ENCODE assay signal across 13 cellular contexts in the genomic region with DNA sequence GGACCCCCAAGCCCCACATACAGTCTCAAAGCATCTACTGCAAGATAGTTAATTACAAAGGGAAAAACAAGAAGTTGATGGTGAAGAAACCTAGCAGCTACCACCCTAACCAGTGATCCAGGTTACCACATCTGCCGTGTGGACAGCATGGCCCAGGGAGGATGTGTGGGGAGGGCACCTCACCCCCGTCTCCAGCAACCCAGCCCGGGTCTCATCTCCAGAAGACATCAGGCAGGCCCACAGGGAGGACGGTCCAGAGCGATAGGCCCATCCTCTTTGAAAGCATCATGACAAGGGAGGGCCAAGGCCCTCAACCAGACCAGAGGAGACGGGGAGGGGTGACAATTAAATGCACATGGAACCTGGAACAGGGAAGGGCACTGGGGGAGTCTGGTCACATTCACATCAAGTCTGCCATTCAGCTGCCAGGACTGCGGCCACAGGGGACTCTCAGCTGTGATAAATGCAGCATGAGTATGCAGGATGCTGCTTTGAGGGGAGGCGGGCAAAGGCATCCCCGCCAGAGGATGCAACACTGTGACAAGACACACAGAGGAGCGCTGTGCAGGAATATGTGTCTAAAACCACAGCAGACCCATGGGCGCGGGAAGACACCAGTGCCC.
"Had no signal": no experiment of that assay in that cellular context is flagged by ENCODE, and none has a peak within 500 bp of the region (broad histone marks: within the 10 kb centered on the region; RNA-seq: fewer than 3 reads in every experiment).

No MANE protein-coding gene starts in this region.

- H3K27me3 ChIP-seq: brain microvascular endothelial cell, hepatocyte, SJCRH30, thyroid gland had no signal

- H3K9me3 ChIP-seq: prostate gland, SJCRH30, thyroid gland had no signal

- H3K27ac Mint-ChIP-seq: activated CD4-positive, alpha-beta T cell treated with anti-CD3 and anti-CD28 coated beads, Interleukin-2, amount 10 ng/mL, durations not matched to agents 7 days and 5 days; activated T-helper 2 cell treated with anti-CD3 and anti-CD28 coated beads, Interferon-gamma antibody, Interleukin-2, Interleukin-4, amounts not matched to agents 10 μg/mL and 5 μg/mL and 100 μg/mL, durations not matched to agents 14 hours and 24 hours and 36 hours; mesothelial cell of epicardium had no signal

- ATAC-seq: effector memory CD8-positive, alpha-beta T cell had no signal

- H3K27ac ChIP-seq: brain microvascular endothelial cell, hepatocyte, prostate gland, SJCRH30, thyroid gland had no signal

- H3K27me3 Mint-ChIP-seq: activated CD4-positive, alpha-beta T cell treated with anti-CD3 and anti-CD28 coated beads, Interleukin-2, amount 10 ng/mL, durations not matched to agents 7 days and 5 days; effector memory CD8-positive, alpha-beta T cell had no signal

- H3K4me3 ChIP-seq: hepatocyte, prostate gland, SJCRH30, thyroid gland had no signal

- H3K4me3 Mint-ChIP-seq: activated CD4-positive, alpha-beta T cell treated with anti-CD3 and anti-CD28 coated beads, Interleukin-2, amount 10 ng/mL, durations not matched to agents 7 days and 5 days; effector memory CD8-positive, alpha-beta T cell; mesothelial cell of epicardium had no signal

- DNase-seq: activated CD4-positive, alpha-beta T cell treated with anti-CD3 and anti-CD28 coated beads, Interleukin-2, amount 10 ng/mL, durations not matched to agents 7 days and 5 days; activated CD8-positive, alpha-beta memory T cell treated with anti-CD3 and anti-CD28 coated beads for 24 hours; activated naive CD4-positive, alpha-beta T cell treated with anti-CD3 and anti-CD28 coated beads, Interleukin-2, amount 50 U/mL, for 16 hours; brain microvascular endothelial cell; effector memory CD8-positive, alpha-beta T cell; kidney glomerular epithelial cell; SJCRH30; T1000; thyroid gland had no signal

- H3K4me1 ChIP-seq: prostate gland, SJCRH30, thyroid gland had no signal

- H3K9me3 Mint-ChIP-seq: activated CD4-positive, alpha-beta T cell treated with anti-CD3 and anti-CD28 coated beads, Interleukin-2, amount 10 ng/mL, durations not matched to agents 7 days and 5 days; activated T-helper 2 cell treated with anti-CD3 and anti-CD28 coated beads, Interferon-gamma antibody, Interleukin-2, Interleukin-4, amounts not matched to agents 10 μg/mL and 5 μg/mL and 100 μg/mL, durations not matched to agents 14 hours and 24 hours and 36 hours; effector memory CD8-positive, alpha-beta T cell; mesothelial cell of epicardium had no signal

- H3K4me1 Mint-ChIP-seq: activated CD4-positive, alpha-beta T cell treated with anti-CD3 and anti-CD28 coated beads, Interleukin-2, amount 10 ng/mL, durations not matched to agents 7 days and 5 days had no signal
